8 cellular contexts compared by ENCODE assay signal in the genomic region with DNA sequence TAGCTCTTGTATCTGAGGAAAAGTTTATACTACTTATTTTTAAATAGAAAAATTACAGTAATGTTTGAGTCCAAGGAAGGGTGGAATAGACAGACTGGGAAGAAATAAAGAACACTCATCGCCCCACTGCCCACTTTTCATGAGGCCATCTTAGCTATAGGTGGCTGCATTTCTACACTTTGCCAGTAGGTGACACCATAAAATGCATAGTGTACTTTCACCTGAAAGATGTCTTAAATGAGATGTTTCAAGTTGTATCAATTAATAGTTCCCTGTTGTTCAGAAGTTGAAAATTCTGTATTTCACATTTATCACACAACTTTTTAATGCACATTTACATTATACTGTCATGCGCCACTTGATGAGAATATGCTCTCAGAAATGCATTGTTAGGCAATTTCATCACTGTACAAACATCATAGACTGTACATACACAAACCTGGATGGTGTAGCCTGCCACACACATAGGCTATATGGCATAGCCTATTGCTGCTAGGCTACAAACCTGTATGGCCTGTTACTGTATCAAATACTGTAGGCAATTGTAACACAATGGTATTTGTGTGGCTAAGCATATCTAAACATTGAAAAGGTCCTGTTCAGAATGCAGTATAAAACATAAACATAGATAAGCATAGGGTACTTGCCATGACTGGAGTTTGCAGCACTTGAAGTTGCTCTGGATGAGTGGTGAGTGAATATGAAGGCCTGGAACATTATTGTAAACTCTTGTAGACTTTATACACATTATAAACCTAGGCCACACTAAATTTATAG. TPM values are rescaled to one million over a fixed set of nuclear protein-coding genes. Genes with fewer than 3 reads are reported as not detected.
DNase-seq lines count a peak whose midpoint lies in the region; ATAC-seq and TF ChIP-seq lines count a peak whose summit lies in the region.

No MANE protein-coding gene starts in this region.

- no peaks in the 10 kb centered on the region for H3K4me1 ChIP-seq in thyroid gland

- no peak overlapping the region for H3K27ac ChIP-seq in thyroid gland

- intact Hi-C loops in thyroid gland (cut with DNase I) = loop anchor here (10.0 kb wide), 2 partner anchors 315 to 375 kb away; a partner anchor contains a TSS

- TF ChIP-seq CTCF in WI38 (IDR thresholded peaks at IDR 0.05; ENCODE audit: low read depth, low read length) = peak; percentile 54
- peak; percentile 38 to 78 (median 64) for TF ChIP-seq CTCF in thyroid gland (IDR thresholded peaks at IDR 0.05)

- no peaks in the 10 kb centered on the region for H3K36me3 ChIP-seq in thyroid gland

- TF ChIP-seq POLR2A in thyroid gland (IDR thresholded peaks at IDR 0.05) = no peak

- H3K27me3 ChIP-seq in thyroid gland = no peaks in the 10 kb centered on the region

- ATAC-seq in HG03469 (IDR thresholded peaks at IDR 0.05; ENCODE audit: unreplicated experiment) = no peak

- DNase-seq in SIG-M5 treated with dmso at 0.1 percent for 504 hours (lab: John Stamatoyannopoulos, UW; ENCODE audit: unreplicated experiment) (peak; percentile 3), SIG-M5 (lab: John Stamatoyannopoulos, UW) (no peak), HuH-7 (ENCODE audit: low spot score) (peak; percentile 5), inferior parietal cortex (ENCODE audit: extremely low spot score) (peak; percentile 51), thyroid gland (peak; percentile 3), AG08395 (ENCODE audit: low spot score) (no peak)

- H3K4me3 ChIP-seq in WI38 (ENCODE audit: low read depth, low read length) = no peak overlapping the region
- H3K4me3 ChIP-seq in thyroid gland (replicated peaks in 1 of 3) = no peak overlapping the region

- H3K9me3 ChIP-seq in thyroid gland = no peaks in the 10 kb centered on the region

- WGBS in thyroid gland, 2 donors = 93 to 98% methylated on average over 2 of the region's 2 CpGs

RNA-seq across cellular contexts. Expression of a gene that starts 27.5 kb away (rescaled TPM):
- total RNA-seq in thyroid gland = not detected

RNA-seq across cellular contexts. Expression of a gene that starts 50.1 kb away (rescaled TPM):
- 1 to 10 TPM in 3 of 4 donors, under 1 TPM in 1; 0.98 to 3.9 (median 2.5) TPM for total RNA-seq in thyroid gland

RNA-seq across cellular contexts. Expression of a gene that starts 50.2 kb away (rescaled TPM):
- 10 to 100 TPM; 20.8 to 27.9 (median 24.6) TPM for total RNA-seq in thyroid gland

Comparison
In these comparisons a context has a peak if more than half of its experiments do, and no peak if none do; other contexts are left out.
1. DNase-seq: peak in SIG-M5 treated with dmso at 0.1 percent for 504 hours (single experiment), HuH-7 (single experiment), inferior parietal cortex (single experiment) and thyroid gland (2 of 2); none in SIG-M5 (single experiment) and AG08395 (single experiment).